Comparison of ENCODE assay signal across 29 cellular contexts in the genomic region with DNA sequence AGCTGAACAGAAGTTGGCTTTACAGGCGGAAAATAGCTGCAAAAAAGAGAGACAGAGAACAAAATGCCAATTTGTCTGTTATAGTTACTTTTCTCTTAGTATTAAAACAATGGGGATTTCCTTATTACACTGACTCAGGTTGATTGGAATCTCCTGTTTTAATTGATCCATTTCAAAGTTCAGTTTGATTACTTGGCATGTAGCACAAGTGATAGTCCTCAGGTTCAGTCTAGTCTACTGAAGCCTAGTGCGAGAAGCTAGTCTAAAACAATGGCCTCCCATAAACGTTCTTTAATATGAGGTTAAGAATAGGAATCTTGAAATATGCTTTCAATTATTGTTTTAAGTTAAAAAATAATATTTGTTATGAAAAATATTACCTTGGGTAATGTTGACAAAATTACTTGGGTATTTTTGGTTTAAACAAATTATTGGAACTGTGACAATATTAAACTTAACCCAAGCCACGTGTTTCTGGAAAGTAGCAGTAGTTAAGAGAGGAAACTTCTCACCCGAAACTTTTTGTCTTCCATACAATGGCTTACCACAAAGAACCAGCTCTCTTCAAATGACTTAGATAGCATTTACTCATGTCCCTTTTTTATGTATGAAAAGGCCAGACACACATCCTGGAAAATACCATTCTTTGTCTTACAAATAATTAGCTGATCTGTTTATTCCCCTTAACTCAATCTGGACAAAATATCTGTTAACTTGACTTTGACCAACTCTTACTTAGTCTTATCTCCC.
"Had no signal": no experiment of that assay in that cellular context is flagged by ENCODE, and none has a peak within 500 bp of the region (broad histone marks: within the 10 kb centered on the region; RNA-seq: fewer than 3 reads in every experiment).

No MANE protein-coding gene starts in this region.

- FAIRE-seq: colon, TTC549 had no signal

- H3K9ac ChIP-seq: neural progenitor cell, parathyroid adenoma had no signal

- H3K27me3 ChIP-seq: adrenal gland, body of pancreas, esophagus squamous epithelium, heart right ventricle, neural progenitor cell, right atrium auricular region, vagina had no signal

- H2AFZ ChIP-seq: neural progenitor cell, parathyroid adenoma had no signal

- DNase-seq: activated CD4-positive, alpha-beta memory T cell treated with anti-CD3 and anti-CD28 coated beads, Interleukin-2, amount 10 ng/mL, durations not matched to agents 7 days and 5 days; activated CD4-positive, alpha-beta T cell treated with anti-CD3 and anti-CD28 coated beads, Interleukin-2, amount 10 ng/mL, durations not matched to agents 24 days and 14 days; activated CD4-positive, CD25-positive, alpha-beta regulatory T cell treated with anti-CD3 and anti-CD28 coated beads, Interleukin-2, amount 50 U/mL, for 72 hours; activated naive CD4-positive, alpha-beta T cell; activated T-cell treated with anti-CD3 and anti-CD28 coated beads, Interleukin-2, amount 50 U/mL, for 48 hours; adrenal gland; aorta; body of pancreas; dermis blood vessel endothelial cell; effector CD4-positive, alpha-beta T cell; esophagus squamous epithelium; foreskin melanocyte; heart right ventricle; lower lobe of right lung; mesenchymal stem cell; natural killer cell; occipital lobe; stimulated activated CD4-positive, alpha-beta T cell treated with anti-CD3 and anti-CD28 coated beads, Interleukin-2, amount 100 ng/mL, for 48 hours; substantia nigra; T-helper 9 cell had no signal

- H3K4me3 ChIP-seq: adrenal gland, body of pancreas, esophagus squamous epithelium, heart right ventricle, lower lobe of right lung, neural progenitor cell, right atrium auricular region, vagina had no signal

- H3K79me2 ChIP-seq: parathyroid adenoma had no signal

- H3K27ac ChIP-seq: adrenal gland, body of pancreas, epithelial cell of prostate, esophagus squamous epithelium, heart right ventricle, lower lobe of right lung, neural progenitor cell, parathyroid adenoma, right atrium auricular region, vagina, VCaP had no signal

- H3K9me3 ChIP-seq: adrenal gland, body of pancreas, esophagus squamous epithelium, lower lobe of right lung, right atrium auricular region, vagina had no signal

- H3K4me1 ChIP-seq: adrenal gland, body of pancreas, esophagus squamous epithelium, heart right ventricle, lower lobe of right lung, neural progenitor cell, parathyroid adenoma, right atrium auricular region, vagina had no signal

- H3K4me2 ChIP-seq: neural progenitor cell had no signal

- ATAC-seq: activated naive CD4-positive, alpha-beta T cell treated with anti-CD3 and anti-CD28 coated beads, Interleukin-2, amount 50 U/mL, for 72 hours; body of pancreas; heart right ventricle; lower lobe of right lung; natural killer cell had no signal

- H3K36me3 ChIP-seq: adrenal gland, esophagus squamous epithelium, heart right ventricle, lower lobe of right lung, neural progenitor cell, right atrium auricular region, vagina had no signal
